In the genomic region with DNA sequence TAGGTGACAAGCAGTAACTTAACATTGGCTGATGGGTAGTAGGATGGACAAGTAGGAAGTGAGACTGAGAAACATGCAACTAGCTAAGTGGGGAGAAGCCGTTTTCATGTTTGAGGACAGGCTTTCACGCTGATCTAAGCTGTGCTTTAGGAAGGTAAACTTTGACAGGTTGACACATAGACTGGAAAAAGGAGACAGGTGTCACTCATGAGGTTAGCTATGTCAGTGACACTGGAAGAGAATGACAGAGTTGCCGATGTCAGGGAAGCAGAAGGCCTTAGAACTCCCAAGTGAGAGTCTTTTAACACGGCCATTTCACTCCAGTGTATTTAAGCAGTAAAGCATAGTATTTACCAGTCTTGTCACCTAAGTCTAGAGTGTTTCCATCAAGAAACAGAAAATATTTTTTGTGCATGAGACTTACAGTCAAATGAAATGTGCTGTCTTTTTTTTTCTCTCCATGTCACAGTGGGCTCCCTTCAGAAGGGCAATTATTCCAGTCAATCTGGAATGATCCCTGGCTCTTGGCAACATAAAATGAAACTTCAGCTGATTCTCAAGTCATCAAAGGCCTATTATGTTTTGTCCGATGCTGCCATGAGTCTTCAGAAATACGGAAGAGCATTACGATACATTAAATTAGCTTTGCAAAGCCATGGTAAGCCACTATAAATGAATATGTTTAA, we compare ENCODE assay signal across 31 cellular contexts. TPM values are rescaled to one million over a fixed set of nuclear protein-coding genes. Genes with fewer than 3 reads are reported as not detected.
"Had no signal": no experiment of that assay in that cellular context is flagged by ENCODE, and none has a peak within 500 bp of the region (broad histone marks: within the 10 kb centered on the region; RNA-seq: fewer than 3 reads in every experiment).

No MANE protein-coding gene starts in this region.

- H3K4me1 ChIP-seq: colonic mucosa, esophagus squamous epithelium, heart left ventricle, neural progenitor cell, right lobe of liver, spleen, thyroid gland had no signal

- H3K4me1 Mint-ChIP-seq: stimulated activated naive B cell treated with anti-CD40 and anti-IgM and Interleukin-4, amounts not matched to agents 10 μg/mL and 1 μg/mL and 100 μg/mL, for 72 hours; stimulated activated naive CD8-positive, alpha-beta T cell treated with anti-CD3 and anti-CD28 coated beads, Interleukin-15, amount 100 ng/mL, for 72 hours had no signal

- DNase-seq: cerebellar nuclear complex; colonic mucosa; dermis blood vessel endothelial cell; effector CD4-positive, alpha-beta T cell; esophagus squamous epithelium; foreskin fibroblast; heart left ventricle; hippocampal formation; kidney glomerular epithelial cell; natural killer cell; ovary; right lobe of liver; spleen; stimulated activated CD4-positive, alpha-beta T cell treated with anti-CD3 and anti-CD28 coated beads, Interleukin-15, amount 100 ng/mL, for 24 hours; stimulated activated CD4-positive, alpha-beta T cell treated with anti-CD3 and anti-CD28 coated beads, Interleukin-1b, Interleukin-23, amount 100 ng/mL, for 48 hours; stimulated activated CD4-positive, alpha-beta T cell treated with anti-CD3 and anti-CD28 coated beads, Interleukin-4, amount 100 ng/mL, for 4 hours; stimulated activated naive B cell treated with anti-CD40 and anti-IgM and Interleukin-4, amounts not matched to agents 10 μg/mL and 1 μg/mL and 100 μg/mL, for 72 hours; stimulated activated naive CD8-positive, alpha-beta T cell treated with anti-CD3 and anti-CD28 coated beads, Interleukin-15, amount 100 ng/mL, for 72 hours; thyroid gland had no signal

- H3K27ac Mint-ChIP-seq: natural killer cell; neural progenitor cell; progenitor cell of endocrine pancreas; stimulated activated naive B cell treated with anti-CD40 and anti-IgM and Interleukin-4, amounts not matched to agents 10 μg/mL and 1 μg/mL and 100 μg/mL, for 72 hours; type B pancreatic cell had no signal

- H3K4me3 Mint-ChIP-seq: natural killer cell; neural progenitor cell; stimulated activated naive B cell treated with anti-CD40 and anti-IgM and Interleukin-4, amounts not matched to agents 10 μg/mL and 1 μg/mL and 100 μg/mL, for 72 hours; stimulated activated naive CD8-positive, alpha-beta T cell treated with anti-CD3 and anti-CD28 coated beads, Interleukin-15, amount 100 ng/mL, for 72 hours; type B pancreatic cell had no signal

- H3K9me3 Mint-ChIP-seq: natural killer cell; neural progenitor cell; stimulated activated naive CD8-positive, alpha-beta T cell treated with anti-CD3 and anti-CD28 coated beads, Interleukin-15, amount 100 ng/mL, for 72 hours; type B pancreatic cell had no signal

- H3K4me3 ChIP-seq: cardiac muscle cell, colonic mucosa, esophagus squamous epithelium, heart left ventricle, neural progenitor cell, ovary, right lobe of liver, spleen, thyroid gland had no signal

- H3K9me3 ChIP-seq: colonic mucosa, esophagus squamous epithelium, heart left ventricle, ovary, right lobe of liver, spleen, thyroid gland had no signal

- H3K36me3 ChIP-seq: ovary had no signal

- H3K27me3 Mint-ChIP-seq: progenitor cell of endocrine pancreas; stimulated activated naive B cell treated with anti-CD40 and anti-IgM and Interleukin-4, amounts not matched to agents 10 μg/mL and 1 μg/mL and 100 μg/mL, for 72 hours; stimulated activated naive CD8-positive, alpha-beta T cell treated with anti-CD3 and anti-CD28 coated beads, Interleukin-15, amount 100 ng/mL, for 72 hours; type B pancreatic cell had no signal

- H3K27me3 ChIP-seq: cardiac muscle cell, colonic mucosa, esophagus squamous epithelium, heart left ventricle, neural progenitor cell, ovary, right lobe of liver, spleen, thyroid gland had no signal

- H3K27ac ChIP-seq: cardiac muscle cell, colonic mucosa, epithelial cell of prostate, esophagus squamous epithelium, heart left ventricle, neural progenitor cell, ovary, right lobe of liver, spleen, thyroid gland had no signal

RNA-seq across cellular contexts. Expression of a gene that starts 35.5 kb away (rescaled TPM):
- total RNA-seq: cardiac muscle cell, colonic mucosa, myocyte, progenitor cell of endocrine pancreas had no signal
- polyA plus RNA-seq: cardiac muscle cell had no signal

RNA-seq across cellular contexts. Expression of a gene that starts 57.2 kb away (rescaled TPM):
- total RNA-seq: cardiac muscle cell, colonic mucosa, dermis blood vessel endothelial cell, esophagus squamous epithelium, heart left ventricle, liver, lung microvascular endothelial cell, mucosa of gallbladder, myocyte, natural killer cell, ovary, progenitor cell of endocrine pancreas, renal cortical epithelial cell, right lobe of liver, skeletal muscle tissue, spleen, subcutaneous adipose tissue, thyroid gland had no signal
- polyA plus RNA-seq: cardiac muscle cell, heart left ventricle, liver, ovary, spleen had no signal
